Comparison of ENCODE assay signal across 11 cellular contexts in the genomic region with DNA sequence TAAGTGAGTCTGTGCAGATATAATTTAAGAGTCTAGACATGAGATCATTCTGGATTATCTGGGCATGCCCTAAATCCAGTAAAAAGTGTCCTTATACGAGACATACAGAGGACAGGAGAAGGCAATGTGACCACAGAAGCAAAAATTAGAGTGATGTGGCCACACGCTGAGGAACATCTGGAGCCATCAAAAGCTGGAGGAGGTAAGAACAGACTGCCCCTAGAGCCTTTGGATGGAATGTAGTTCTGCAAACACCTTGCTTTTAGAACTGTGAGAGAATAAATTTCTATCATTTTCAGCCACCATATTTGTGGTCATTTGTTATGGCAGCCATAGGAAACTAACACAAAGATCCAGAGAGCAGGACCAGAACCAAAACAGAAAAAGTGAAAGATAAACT.
"Had no signal": no experiment of that assay in that cellular context is flagged by ENCODE, and none has a peak within 500 bp of the region (broad histone marks: within the 10 kb centered on the region; RNA-seq: fewer than 3 reads in every experiment).

No MANE protein-coding gene starts in this region.

- H3K4me1 ChIP-seq: breast epithelium, prostate gland, right lobe of liver had no signal

- H3K27me3 ChIP-seq: breast epithelium, right lobe of liver, stomach had no signal

- H3K27ac ChIP-seq: breast epithelium, prostate gland, right lobe of liver had no signal

- H3K9me3 ChIP-seq: breast epithelium, prostate gland, right lobe of liver, stomach had no signal

- H3K4me3 ChIP-seq: breast epithelium, lung, prostate gland, right lobe of liver, stomach had no signal

- H3K36me3 ChIP-seq: breast epithelium, prostate gland, right lobe of liver, stomach had no signal

- DNase-seq: activated CD4-positive, CD25-positive, alpha-beta regulatory T cell treated with anti-CD3 and anti-CD28 coated beads, Interleukin-2, amount 50 U/mL, for 72 hours; activated naive CD4-positive, alpha-beta T cell treated with Interleukin-2 at 50 U/mL for 16 hours; aorta; right lobe of liver; stimulated activated CD4-positive, alpha-beta T cell treated with anti-CD3 and anti-CD28 coated beads, Interleukin-1b, Interleukin-23, amount 100 ng/mL, for 48 hours; stomach; T-cell; T-helper 9 cell had no signal
